In the genomic region with DNA sequence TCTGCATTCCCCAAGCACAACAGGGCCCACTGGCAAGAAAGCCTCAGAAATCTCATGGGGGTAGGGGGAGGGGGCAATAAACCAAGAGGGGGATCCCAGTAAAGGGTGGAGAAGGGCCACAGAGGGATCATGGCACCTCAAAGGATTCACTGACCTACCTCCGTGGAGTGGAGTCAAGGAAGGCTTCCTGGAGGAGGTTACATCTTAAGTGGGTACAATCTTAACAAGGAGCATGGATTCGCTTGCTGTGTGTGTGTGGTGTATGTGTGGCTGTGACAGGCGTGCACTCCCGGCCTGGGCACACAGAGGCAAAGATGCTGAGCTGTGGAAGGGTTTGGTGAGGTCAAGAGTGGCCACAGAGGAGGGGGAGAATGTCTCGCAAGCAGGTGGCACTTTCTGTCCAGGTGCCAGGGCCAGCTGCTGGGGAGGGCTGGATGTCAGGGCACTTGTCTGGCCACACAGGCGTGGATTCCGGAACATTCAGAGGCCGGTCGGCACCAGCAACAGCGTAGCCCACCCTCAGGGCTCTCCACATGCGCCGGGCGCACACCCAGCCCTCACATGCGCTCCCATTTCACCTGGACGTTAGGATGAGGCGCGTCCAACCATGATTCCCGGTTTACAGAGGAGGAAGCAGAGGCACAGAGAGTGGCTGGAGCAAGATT, we compare ENCODE assay signal across 28 cellular contexts. TPM values are rescaled to one million over a fixed set of nuclear protein-coding genes. Genes with fewer than 3 reads are reported as not detected.
"Had no signal": no experiment of that assay in that cellular context is flagged by ENCODE, and none has a peak within 500 bp of the region (broad histone marks: within the 10 kb centered on the region; RNA-seq: fewer than 3 reads in every experiment).

No MANE protein-coding gene starts in this region.

- FAIRE-seq: endometrium, pancreas, TTC549 had no signal

- H3K9me3 ChIP-seq: left lung, pancreas, upper lobe of right lung had no signal

- H3K27ac Mint-ChIP-seq: activated CD4-positive, alpha-beta T cell treated with anti-CD3 and anti-CD28 coated beads, Interleukin-2, amount 10 ng/mL, durations not matched to agents 7 days and 5 days; activated CD8-positive, alpha-beta memory T cell treated with anti-CD3 and anti-CD28 coated beads, Interleukin-2, amount 10 ng/mL, durations not matched to agents 7 days and 5 days; activated CD8-positive, alpha-beta T cell treated with anti-CD3 and anti-CD28 coated beads for 36 hours; activated naive CD8-positive, alpha-beta T cell treated with anti-CD3 and anti-CD28 coated beads, Interleukin-2, amount 50 U/mL, for 24 hours; activated T-helper 1 cell treated with anti-CD3 and anti-CD28 coated beads, Interleukin-12 subunit alpha, Interleukin-12 subunit beta, Interleukin-2, Interleukin-4 antibody, amounts not matched to agents 30 ng/mL and 10 ng/mL and 1 ng/mL, durations not matched to agents 14 hours and 24 hours and 36 hours; dendritic cell treated with granulocyte-macrophage colony-stimulating factor and Interleukin-4, amounts not matched to agents 40 ng/mL and 50 ng/mL, for 4 days; mesothelial cell of epicardium; natural killer cell had no signal

- H3K36me3 Mint-ChIP-seq: activated CD8-positive, alpha-beta memory T cell treated with anti-CD3 and anti-CD28 coated beads, Interleukin-2, amount 10 ng/mL, durations not matched to agents 7 days and 5 days; natural killer cell had no signal

- DNase-seq: activated CD4-positive, alpha-beta T cell treated with anti-CD3 and anti-CD28 coated beads, Interleukin-2, amount 10 ng/mL, durations not matched to agents 7 days and 5 days; activated CD4-positive, CD25-positive, alpha-beta regulatory T cell treated with anti-CD3 and anti-CD28 coated beads, Interleukin-2, amount 50 U/mL, for 72 hours; activated CD8-positive, alpha-beta memory T cell treated with anti-CD3 and anti-CD28 coated beads, Interleukin-2, amount 10 ng/mL, durations not matched to agents 7 days and 5 days; activated CD8-positive, alpha-beta T cell treated with anti-CD3 and anti-CD28 coated beads for 36 hours; activated gamma-delta T cell; activated naive CD4-positive, alpha-beta T cell treated with anti-CD3 and anti-CD28 coated beads, Interleukin-2, amount 50 U/mL, for 16 hours; activated naive CD8-positive, alpha-beta T cell treated with anti-CD3 and anti-CD28 coated beads, Interleukin-2, amount 50 U/mL, for 24 hours; activated T-cell treated with anti-CD3 and anti-CD28 coated beads for 4 hours; effector CD4-positive, alpha-beta T cell; foreskin fibroblast; left lung; natural killer cell; right cardiac atrium; stimulated activated CD4-positive, alpha-beta T cell treated with anti-CD3 and anti-CD28 coated beads, Interleukin-4, amount 100 ng/mL, for 4 hours; stimulated activated naive CD8-positive, alpha-beta T cell treated with anti-CD3 and anti-CD28 coated beads, Interleukin-15, Interleukin-2, amounts not matched to agents 100 U/mL and 50 U/mL, for 24 hours; upper lobe of right lung; WERI-Rb-1 had no signal

- H3K4me1 ChIP-seq: pancreas, upper lobe of right lung had no signal

- H3K27ac ChIP-seq: left lung, pancreas, upper lobe of right lung, WERI-Rb-1 had no signal

- H3K4me1 Mint-ChIP-seq: activated CD4-positive, alpha-beta T cell treated with anti-CD3 and anti-CD28 coated beads, Interleukin-2, amount 10 ng/mL, durations not matched to agents 7 days and 5 days; activated CD8-positive, alpha-beta memory T cell treated with anti-CD3 and anti-CD28 coated beads, Interleukin-2, amount 10 ng/mL, durations not matched to agents 7 days and 5 days; activated naive CD8-positive, alpha-beta T cell treated with anti-CD3 and anti-CD28 coated beads, Interleukin-2, amount 50 U/mL, for 24 hours; natural killer cell had no signal

- ATAC-seq: activated CD8-positive, alpha-beta memory T cell treated with anti-CD3 and anti-CD28 coated beads, Interleukin-2, amount 10 ng/mL, durations not matched to agents 7 days and 5 days; activated CD8-positive, alpha-beta T cell treated with anti-CD3 and anti-CD28 coated beads for 36 hours; activated naive CD8-positive, alpha-beta T cell treated with anti-CD3 and anti-CD28 coated beads, Interleukin-2, amount 50 U/mL, for 24 hours; natural killer cell; right cardiac atrium; stimulated activated naive CD8-positive, alpha-beta T cell treated with anti-CD3 and anti-CD28 coated beads, Interleukin-15, Interleukin-2, amounts not matched to agents 100 U/mL and 50 U/mL, for 24 hours had no signal

- H3K9me3 Mint-ChIP-seq: activated CD4-positive, alpha-beta T cell treated with anti-CD3 and anti-CD28 coated beads, Interleukin-2, amount 10 ng/mL, durations not matched to agents 7 days and 5 days; activated CD8-positive, alpha-beta T cell treated with anti-CD3 and anti-CD28 coated beads for 36 hours; activated naive CD8-positive, alpha-beta T cell treated with anti-CD3 and anti-CD28 coated beads, Interleukin-2, amount 50 U/mL, for 24 hours; activated T-helper 1 cell treated with anti-CD3 and anti-CD28 coated beads, Interleukin-12 subunit alpha, Interleukin-12 subunit beta, Interleukin-2, Interleukin-4 antibody, amounts not matched to agents 30 ng/mL and 10 ng/mL and 1 ng/mL, durations not matched to agents 14 hours and 24 hours and 36 hours; dendritic cell treated with granulocyte-macrophage colony-stimulating factor and Interleukin-4, amounts not matched to agents 40 ng/mL and 50 ng/mL, for 4 days; natural killer cell had no signal

- H3K4me3 ChIP-seq: left lung, lung, pancreas, upper lobe of right lung had no signal

- H3K36me3 ChIP-seq: left lung, pancreas, upper lobe of right lung, WERI-Rb-1 had no signal

- H3K27me3 ChIP-seq: pancreas had no signal

- H3K4me3 Mint-ChIP-seq: activated CD4-positive, alpha-beta T cell treated with anti-CD3 and anti-CD28 coated beads, Interleukin-2, amount 10 ng/mL, durations not matched to agents 7 days and 5 days; activated CD8-positive, alpha-beta memory T cell treated with anti-CD3 and anti-CD28 coated beads, Interleukin-2, amount 10 ng/mL, durations not matched to agents 7 days and 5 days; activated CD8-positive, alpha-beta T cell treated with anti-CD3 and anti-CD28 coated beads for 36 hours; activated naive CD8-positive, alpha-beta T cell treated with anti-CD3 and anti-CD28 coated beads, Interleukin-2, amount 50 U/mL, for 24 hours; activated T-helper 1 cell treated with anti-CD3 and anti-CD28 coated beads, Interleukin-12 subunit alpha, Interleukin-12 subunit beta, Interleukin-2, Interleukin-4 antibody, amounts not matched to agents 30 ng/mL and 10 ng/mL and 1 ng/mL, durations not matched to agents 14 hours and 24 hours and 36 hours; brain; dendritic cell treated with granulocyte-macrophage colony-stimulating factor and Interleukin-4, amounts not matched to agents 40 ng/mL and 50 ng/mL, for 4 days; mesothelial cell of epicardium; natural killer cell had no signal

RNA-seq across cellular contexts. Expression of a gene that starts 43.3 kb away (rescaled TPM):
- total RNA-seq: activated CD4-positive, alpha-beta T cell treated with anti-CD3 and anti-CD28 coated beads, Interleukin-2, amount 10 ng/mL, durations not matched to agents 7 days and 5 days; activated CD8-positive, alpha-beta memory T cell treated with anti-CD3 and anti-CD28 coated beads, Interleukin-2, amount 10 ng/mL, durations not matched to agents 7 days and 5 days; activated CD8-positive, alpha-beta T cell treated with anti-CD3 and anti-CD28 coated beads for 36 hours; activated T-helper 1 cell treated with anti-CD3 and anti-CD28 coated beads, Interleukin-12 subunit alpha, Interleukin-12 subunit beta, Interleukin-2, Interleukin-4 antibody, amounts not matched to agents 30 ng/mL and 10 ng/mL and 1 ng/mL, durations not matched to agents 14 hours and 24 hours and 36 hours; natural killer cell; pulmonary artery endothelial cell; right cardiac atrium; subcutaneous adipose tissue had no signal
- polyA plus RNA-seq: fibroblast of lung, right cardiac atrium had no signal
